1 cellular context compared by ENCODE assay signal in the genomic region with DNA sequence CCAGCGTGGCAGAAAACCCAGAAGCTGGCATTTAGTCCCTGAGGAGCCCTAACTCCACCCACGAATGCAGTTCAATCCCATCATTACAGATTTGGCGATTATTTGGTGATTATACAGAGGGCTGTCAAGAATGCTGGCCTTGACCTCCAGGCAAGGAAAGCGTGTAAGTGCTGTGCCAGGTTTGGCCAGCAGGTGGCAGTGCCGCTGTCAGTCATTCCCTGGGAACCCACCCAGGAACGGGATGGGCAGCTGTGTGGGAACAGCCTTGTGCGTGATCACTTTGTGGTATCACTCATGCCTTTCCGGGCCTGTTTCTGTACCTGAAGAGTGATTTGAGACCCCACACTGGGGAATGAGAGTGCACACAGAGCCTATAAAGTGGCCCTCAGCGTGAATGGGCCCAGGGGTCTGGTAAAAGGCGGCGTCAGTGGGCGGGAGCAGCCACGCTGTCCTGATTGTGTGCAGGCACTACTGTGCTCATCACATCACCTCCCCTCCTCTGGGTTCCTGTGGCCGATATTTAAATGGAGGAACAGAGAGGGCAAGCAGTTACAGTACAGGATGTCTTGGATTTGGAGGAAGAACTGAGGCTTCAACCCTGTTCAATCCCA.
A peak's percentile ranks its signal among the peaks of the same experiment; 100 is the strongest.
TF ChIP-seq lines count a peak whose summit lies in the region.

No MANE protein-coding gene starts in this region.

TF ChIP-seq in K562, 482 proteins besides CTCF, POLR2A, EP300 and RAD21 (continued from another document and continues in another):
- TF ChIP-seq, protein P1, sequence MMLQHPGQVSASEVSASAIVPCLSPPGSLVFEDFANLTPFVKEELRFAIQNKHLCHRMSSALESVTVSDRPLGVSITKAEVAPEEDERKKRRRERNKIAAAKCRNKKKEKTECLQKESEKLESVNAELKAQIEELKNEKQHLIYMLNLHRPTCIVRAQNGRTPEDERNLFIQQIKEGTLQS (IDR thresholded peaks at IDR 0.05), result no peak
- TF ChIP-seq, protein P1 (CRISPR knock-in tag; conservative IDR thresholded peaks at IDR 0.05), result no peak
- TF ChIP-seq, protein P2, sequence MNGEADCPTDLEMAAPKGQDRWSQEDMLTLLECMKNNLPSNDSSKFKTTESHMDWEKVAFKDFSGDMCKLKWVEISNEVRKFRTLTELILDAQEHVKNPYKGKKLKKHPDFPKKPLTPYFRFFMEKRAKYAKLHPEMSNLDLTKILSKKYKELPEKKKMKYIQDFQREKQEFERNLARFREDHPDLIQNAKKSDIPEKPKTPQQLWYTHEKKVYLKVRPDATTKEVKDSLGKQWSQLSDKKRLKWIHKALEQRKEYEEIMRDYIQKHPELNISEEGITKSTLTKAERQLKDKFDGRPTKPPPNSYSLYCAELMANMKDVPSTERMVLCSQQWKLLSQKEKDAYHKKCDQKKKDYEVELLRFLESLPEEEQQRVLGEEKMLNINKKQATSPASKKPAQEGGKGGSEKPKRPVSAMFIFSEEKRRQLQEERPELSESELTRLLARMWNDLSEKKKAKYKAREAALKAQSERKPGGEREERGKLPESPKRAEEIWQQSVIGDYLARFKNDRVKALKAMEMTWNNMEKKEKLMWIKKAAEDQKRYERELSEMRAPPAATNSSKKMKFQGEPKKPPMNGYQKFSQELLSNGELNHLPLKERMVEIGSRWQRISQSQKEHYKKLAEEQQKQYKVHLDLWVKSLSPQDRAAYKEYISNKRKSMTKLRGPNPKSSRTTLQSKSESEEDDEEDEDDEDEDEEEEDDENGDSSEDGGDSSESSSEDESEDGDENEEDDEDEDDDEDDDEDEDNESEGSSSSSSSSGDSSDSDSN (IDR thresholded peaks at IDR 0.05; ENCODE audit: borderline replicate concordance in 1 of 2, low read depth in 2 of 2, low read length in 2 of 2), result no peak
- TF ChIP-seq CHCHD3 (CRISPR knock-in tag; IDR thresholded peaks at IDR 0.05), result no peak
- TF ChIP-seq, protein P3, sequence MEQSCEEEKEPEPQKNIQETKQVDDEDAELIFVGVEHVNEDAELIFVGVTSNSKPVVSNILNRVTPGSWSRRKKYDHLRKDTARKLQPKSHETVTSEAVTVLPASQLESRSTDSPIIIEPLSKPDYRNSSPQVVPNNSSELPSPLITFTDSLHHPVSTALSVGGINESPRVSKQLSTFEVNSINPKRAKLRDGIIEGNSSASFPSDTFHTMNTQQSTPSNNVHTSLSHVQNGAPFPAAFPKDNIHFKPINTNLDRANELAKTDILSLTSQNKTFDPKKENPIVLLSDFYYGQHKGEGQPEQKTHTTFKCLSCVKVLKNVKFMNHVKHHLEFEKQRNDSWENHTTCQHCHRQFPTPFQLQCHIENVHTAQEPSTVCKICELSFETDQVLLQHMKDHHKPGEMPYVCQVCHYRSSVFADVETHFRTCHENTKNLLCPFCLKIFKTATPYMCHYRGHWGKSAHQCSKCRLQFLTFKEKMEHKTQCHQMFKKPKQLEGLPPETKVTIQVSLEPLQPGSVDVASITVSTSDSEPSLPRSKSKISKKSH (CRISPR knock-in tag; IDR thresholded peaks at IDR 0.05), result no peak
- no peak for TF ChIP-seq SP1 (CRISPR knock-in tag; IDR thresholded peaks at IDR 0.05)
- peak; percentile 27; the same call in 1 of the 2 replicates for TF ChIP-seq STAG1 (CRISPR knock-in tag; IDR thresholded peaks at IDR 0.05; ENCODE audit: borderline replicate concordance)
- TF ChIP-seq ETV5 (CRISPR knock-in tag; IDR thresholded peaks at IDR 0.05; ENCODE audit: low read depth), result no peak
- 0 out of 4 replicates have a peak, but pooled peaks of 1 of the 2 experiments have one; percentile 17 for TF ChIP-seq RCOR1 (IDR thresholded peaks at IDR 0.05; ENCODE audit: borderline replicate concordance in 1 of 2, low read depth in 2 of 2, low read length in 2 of 2)
- no peak for TF ChIP-seq KAT2B (IDR thresholded peaks at IDR 0.05; ENCODE audit: low read depth, low read length)
- TF ChIP-seq KHSRP (IDR thresholded peaks at IDR 0.05), result no peak
- TF ChIP-seq, protein P4, sequence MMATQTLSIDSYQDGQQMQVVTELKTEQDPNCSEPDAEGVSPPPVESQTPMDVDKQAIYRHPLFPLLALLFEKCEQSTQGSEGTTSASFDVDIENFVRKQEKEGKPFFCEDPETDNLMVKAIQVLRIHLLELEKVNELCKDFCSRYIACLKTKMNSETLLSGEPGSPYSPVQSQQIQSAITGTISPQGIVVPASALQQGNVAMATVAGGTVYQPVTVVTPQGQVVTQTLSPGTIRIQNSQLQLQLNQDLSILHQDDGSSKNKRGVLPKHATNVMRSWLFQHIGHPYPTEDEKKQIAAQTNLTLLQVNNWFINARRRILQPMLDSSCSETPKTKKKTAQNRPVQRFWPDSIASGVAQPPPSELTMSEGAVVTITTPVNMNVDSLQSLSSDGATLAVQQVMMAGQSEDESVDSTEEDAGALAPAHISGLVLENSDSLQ (IDR thresholded peaks at IDR 0.05), result peak; percentile 96
- TF ChIP-seq, protein P5, sequence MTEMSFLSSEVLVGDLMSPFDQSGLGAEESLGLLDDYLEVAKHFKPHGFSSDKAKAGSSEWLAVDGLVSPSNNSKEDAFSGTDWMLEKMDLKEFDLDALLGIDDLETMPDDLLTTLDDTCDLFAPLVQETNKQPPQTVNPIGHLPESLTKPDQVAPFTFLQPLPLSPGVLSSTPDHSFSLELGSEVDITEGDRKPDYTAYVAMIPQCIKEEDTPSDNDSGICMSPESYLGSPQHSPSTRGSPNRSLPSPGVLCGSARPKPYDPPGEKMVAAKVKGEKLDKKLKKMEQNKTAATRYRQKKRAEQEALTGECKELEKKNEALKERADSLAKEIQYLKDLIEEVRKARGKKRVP (CRISPR knock-in tag; IDR thresholded peaks at IDR 0.05), result no peak
- TF ChIP-seq NELFE (IDR thresholded peaks at IDR 0.05; ENCODE audit: insufficient read depth, insufficient read length), result no peak
- TF ChIP-seq, protein P6, sequence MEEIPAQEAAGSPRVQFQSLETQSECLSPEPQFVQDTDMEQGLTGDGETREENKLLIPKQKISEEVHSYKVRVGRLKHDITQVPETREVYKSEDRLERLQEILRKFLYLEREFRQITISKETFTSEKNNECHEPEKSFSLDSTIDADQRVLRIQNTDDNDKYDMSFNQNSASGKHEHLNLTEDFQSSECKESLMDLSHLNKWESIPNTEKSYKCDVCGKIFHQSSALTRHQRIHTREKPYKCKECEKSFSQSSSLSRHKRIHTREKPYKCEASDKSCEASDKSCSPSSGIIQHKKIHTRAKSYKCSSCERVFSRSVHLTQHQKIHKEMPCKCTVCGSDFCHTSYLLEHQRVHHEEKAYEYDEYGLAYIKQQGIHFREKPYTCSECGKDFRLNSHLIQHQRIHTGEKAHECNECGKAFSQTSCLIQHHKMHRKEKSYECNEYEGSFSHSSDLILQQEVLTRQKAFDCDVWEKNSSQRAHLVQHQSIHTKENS (CRISPR knock-in tag; IDR thresholded peaks at IDR 0.05), result no peak
- TF ChIP-seq TEAD1 (CRISPR knock-in tag; IDR thresholded peaks at IDR 0.05), result peak in 1 of 2 experiments; percentile 51; a peak in 1 of 4 replicates
- peak; percentile 67 for TF ChIP-seq MEIS2 (IDR thresholded peaks at IDR 0.05; ENCODE audit: partially characterized antibody)
- TF ChIP-seq MAFK (IDR thresholded peaks at IDR 0.05; ENCODE audit: low read length), result no peak
- no peak for TF ChIP-seq GATAD2A (IDR thresholded peaks at IDR 0.05)
- no peak for TF ChIP-seq ZBTB7A (IDR thresholded peaks at IDR 0.05; ENCODE audit: borderline replicate concordance, control insufficient read depth, low read depth, low read length)
- no peak for TF ChIP-seq MXI1 (IDR thresholded peaks at IDR 0.05; ENCODE audit: low read depth, low read length)
- peak; percentile 36; the same call in 1 of the 2 replicates for TF ChIP-seq XRCC5 (IDR thresholded peaks at IDR 0.05; ENCODE audit: low read depth, low read length)
- TF ChIP-seq, protein P7, sequence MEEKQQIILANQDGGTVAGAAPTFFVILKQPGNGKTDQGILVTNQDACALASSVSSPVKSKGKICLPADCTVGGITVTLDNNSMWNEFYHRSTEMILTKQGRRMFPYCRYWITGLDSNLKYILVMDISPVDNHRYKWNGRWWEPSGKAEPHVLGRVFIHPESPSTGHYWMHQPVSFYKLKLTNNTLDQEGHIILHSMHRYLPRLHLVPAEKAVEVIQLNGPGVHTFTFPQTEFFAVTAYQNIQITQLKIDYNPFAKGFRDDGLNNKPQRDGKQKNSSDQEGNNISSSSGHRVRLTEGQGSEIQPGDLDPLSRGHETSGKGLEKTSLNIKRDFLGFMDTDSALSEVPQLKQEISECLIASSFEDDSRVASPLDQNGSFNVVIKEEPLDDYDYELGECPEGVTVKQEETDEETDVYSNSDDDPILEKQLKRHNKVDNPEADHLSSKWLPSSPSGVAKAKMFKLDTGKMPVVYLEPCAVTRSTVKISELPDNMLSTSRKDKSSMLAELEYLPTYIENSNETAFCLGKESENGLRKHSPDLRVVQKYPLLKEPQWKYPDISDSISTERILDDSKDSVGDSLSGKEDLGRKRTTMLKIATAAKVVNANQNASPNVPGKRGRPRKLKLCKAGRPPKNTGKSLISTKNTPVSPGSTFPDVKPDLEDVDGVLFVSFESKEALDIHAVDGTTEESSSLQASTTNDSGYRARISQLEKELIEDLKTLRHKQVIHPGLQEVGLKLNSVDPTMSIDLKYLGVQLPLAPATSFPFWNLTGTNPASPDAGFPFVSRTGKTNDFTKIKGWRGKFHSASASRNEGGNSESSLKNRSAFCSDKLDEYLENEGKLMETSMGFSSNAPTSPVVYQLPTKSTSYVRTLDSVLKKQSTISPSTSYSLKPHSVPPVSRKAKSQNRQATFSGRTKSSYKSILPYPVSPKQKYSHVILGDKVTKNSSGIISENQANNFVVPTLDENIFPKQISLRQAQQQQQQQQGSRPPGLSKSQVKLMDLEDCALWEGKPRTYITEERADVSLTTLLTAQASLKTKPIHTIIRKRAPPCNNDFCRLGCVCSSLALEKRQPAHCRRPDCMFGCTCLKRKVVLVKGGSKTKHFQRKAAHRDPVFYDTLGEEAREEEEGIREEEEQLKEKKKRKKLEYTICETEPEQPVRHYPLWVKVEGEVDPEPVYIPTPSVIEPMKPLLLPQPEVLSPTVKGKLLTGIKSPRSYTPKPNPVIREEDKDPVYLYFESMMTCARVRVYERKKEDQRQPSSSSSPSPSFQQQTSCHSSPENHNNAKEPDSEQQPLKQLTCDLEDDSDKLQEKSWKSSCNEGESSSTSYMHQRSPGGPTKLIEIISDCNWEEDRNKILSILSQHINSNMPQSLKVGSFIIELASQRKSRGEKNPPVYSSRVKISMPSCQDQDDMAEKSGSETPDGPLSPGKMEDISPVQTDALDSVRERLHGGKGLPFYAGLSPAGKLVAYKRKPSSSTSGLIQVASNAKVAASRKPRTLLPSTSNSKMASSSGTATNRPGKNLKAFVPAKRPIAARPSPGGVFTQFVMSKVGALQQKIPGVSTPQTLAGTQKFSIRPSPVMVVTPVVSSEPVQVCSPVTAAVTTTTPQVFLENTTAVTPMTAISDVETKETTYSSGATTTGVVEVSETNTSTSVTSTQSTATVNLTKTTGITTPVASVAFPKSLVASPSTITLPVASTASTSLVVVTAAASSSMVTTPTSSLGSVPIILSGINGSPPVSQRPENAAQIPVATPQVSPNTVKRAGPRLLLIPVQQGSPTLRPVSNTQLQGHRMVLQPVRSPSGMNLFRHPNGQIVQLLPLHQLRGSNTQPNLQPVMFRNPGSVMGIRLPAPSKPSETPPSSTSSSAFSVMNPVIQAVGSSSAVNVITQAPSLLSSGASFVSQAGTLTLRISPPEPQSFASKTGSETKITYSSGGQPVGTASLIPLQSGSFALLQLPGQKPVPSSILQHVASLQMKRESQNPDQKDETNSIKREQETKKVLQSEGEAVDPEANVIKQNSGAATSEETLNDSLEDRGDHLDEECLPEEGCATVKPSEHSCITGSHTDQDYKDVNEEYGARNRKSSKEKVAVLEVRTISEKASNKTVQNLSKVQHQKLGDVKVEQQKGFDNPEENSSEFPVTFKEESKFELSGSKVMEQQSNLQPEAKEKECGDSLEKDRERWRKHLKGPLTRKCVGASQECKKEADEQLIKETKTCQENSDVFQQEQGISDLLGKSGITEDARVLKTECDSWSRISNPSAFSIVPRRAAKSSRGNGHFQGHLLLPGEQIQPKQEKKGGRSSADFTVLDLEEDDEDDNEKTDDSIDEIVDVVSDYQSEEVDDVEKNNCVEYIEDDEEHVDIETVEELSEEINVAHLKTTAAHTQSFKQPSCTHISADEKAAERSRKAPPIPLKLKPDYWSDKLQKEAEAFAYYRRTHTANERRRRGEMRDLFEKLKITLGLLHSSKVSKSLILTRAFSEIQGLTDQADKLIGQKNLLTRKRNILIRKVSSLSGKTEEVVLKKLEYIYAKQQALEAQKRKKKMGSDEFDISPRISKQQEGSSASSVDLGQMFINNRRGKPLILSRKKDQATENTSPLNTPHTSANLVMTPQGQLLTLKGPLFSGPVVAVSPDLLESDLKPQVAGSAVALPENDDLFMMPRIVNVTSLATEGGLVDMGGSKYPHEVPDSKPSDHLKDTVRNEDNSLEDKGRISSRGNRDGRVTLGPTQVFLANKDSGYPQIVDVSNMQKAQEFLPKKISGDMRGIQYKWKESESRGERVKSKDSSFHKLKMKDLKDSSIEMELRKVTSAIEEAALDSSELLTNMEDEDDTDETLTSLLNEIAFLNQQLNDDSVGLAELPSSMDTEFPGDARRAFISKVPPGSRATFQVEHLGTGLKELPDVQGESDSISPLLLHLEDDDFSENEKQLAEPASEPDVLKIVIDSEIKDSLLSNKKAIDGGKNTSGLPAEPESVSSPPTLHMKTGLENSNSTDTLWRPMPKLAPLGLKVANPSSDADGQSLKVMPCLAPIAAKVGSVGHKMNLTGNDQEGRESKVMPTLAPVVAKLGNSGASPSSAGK (IDR thresholded peaks at IDR 0.05), result no peak
- TF ChIP-seq HDAC6 (IDR thresholded peaks at IDR 0.05; ENCODE audit: low read depth, low read length), result no peak
- no peak for TF ChIP-seq ZNF3 (CRISPR knock-in tag; IDR thresholded peaks at IDR 0.05)
- no peak for TF ChIP-seq CTBP1 (IDR thresholded peaks at IDR 0.05; ENCODE audit: borderline replicate concordance)
- no peak for TF ChIP-seq EHMT2 (IDR thresholded peaks at IDR 0.05)
- TF ChIP-seq EZH2 (IDR thresholded peaks at IDR 0.05; ENCODE audit: borderline replicate concordance, low read depth, low read length), result no peak
- no peak for TF ChIP-seq TARDBP (IDR thresholded peaks at IDR 0.05)
- no peak for TF ChIP-seq RFX7 (CRISPR knock-in tag; IDR thresholded peaks at IDR 0.05)
- TF ChIP-seq ETS2 (tag; IDR thresholded peaks at IDR 0.05; ENCODE audit: borderline replicate concordance, poor library complexity, severe bottlenecking), result no peak
- TF ChIP-seq ZNF431 (CRISPR knock-in tag; IDR thresholded peaks at IDR 0.05), result no peak
- TF ChIP-seq, protein P8, sequence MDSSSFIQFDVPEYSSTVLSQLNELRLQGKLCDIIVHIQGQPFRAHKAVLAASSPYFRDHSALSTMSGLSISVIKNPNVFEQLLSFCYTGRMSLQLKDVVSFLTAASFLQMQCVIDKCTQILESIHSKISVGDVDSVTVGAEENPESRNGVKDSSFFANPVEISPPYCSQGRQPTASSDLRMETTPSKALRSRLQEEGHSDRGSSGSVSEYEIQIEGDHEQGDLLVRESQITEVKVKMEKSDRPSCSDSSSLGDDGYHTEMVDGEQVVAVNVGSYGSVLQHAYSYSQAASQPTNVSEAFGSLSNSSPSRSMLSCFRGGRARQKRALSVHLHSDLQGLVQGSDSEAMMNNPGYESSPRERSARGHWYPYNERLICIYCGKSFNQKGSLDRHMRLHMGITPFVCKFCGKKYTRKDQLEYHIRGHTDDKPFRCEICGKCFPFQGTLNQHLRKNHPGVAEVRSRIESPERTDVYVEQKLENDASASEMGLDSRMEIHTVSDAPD (CRISPR knock-in tag; IDR thresholded peaks at IDR 0.05), result no peak
- TF ChIP-seq KAT7 (CRISPR knock-in tag; IDR thresholded peaks at IDR 0.05; ENCODE audit: borderline replicate concordance), result no peak
- no peak for TF ChIP-seq CHD1 (IDR thresholded peaks at IDR 0.05; ENCODE audit: low read length)
- TF ChIP-seq CC2D1A (IDR thresholded peaks at IDR 0.05), result no peak
- TF ChIP-seq RBFOX2 (IDR thresholded peaks at IDR 0.05; ENCODE audit: low read depth, low read length), result no peak
- TF ChIP-seq IFI16 (CRISPR knock-in tag; IDR thresholded peaks at IDR 0.05), result no peak
